Comparison of ENCODE assay signal across 24 cellular contexts in genomic region chr7:25246306-25246705, GRCh38. TPM values are rescaled to one million over a fixed set of nuclear protein-coding genes. Genes with fewer than 3 reads are reported as not detected.
"Had no signal": no experiment of that assay in that cellular context is flagged by ENCODE, and none has a peak within 500 bp of the region (broad histone marks: within the 10 kb centered on the region; RNA-seq: fewer than 3 reads in every experiment).

No MANE protein-coding gene starts in this region.

- H3K36me3 Mint-ChIP-seq: naive thymus-derived CD4-positive, alpha-beta T cell had no signal

- H3K27me3 ChIP-seq: sigmoid colon, stomach, transverse colon had no signal

- H3K4me3 Mint-ChIP-seq: naive thymus-derived CD4-positive, alpha-beta T cell had no signal

- H3K27ac ChIP-seq: heart left ventricle, neutrophil, psoas muscle, sigmoid colon, skin epidermis, stomach, thoracic aorta, transverse colon had no signal

- H3K36me3 ChIP-seq: heart left ventricle, neutrophil, sigmoid colon, stomach, thoracic aorta, transverse colon had no signal

- H3K4me1 Mint-ChIP-seq: naive thymus-derived CD4-positive, alpha-beta T cell had no signal

- DNase-seq: effector memory CD4-positive, alpha-beta T cell; foreskin melanocyte; heart left ventricle; hypothalamus; left cardiac atrium; left ventricle myocardium superior; naive thymus-derived CD4-positive, alpha-beta T cell; psoas muscle; sigmoid colon; stimulated activated CD4-positive, alpha-beta T cell treated with anti-CD3 and anti-CD28 coated beads, Interleukin-2, amount 100 ng/mL, for 24 hours; stimulated activated CD4-positive, alpha-beta T cell treated with anti-CD3 and anti-CD28 coated beads, Interleukin-4, amount 100 ng/mL, for 4 hours; stimulated activated naive CD4-positive, alpha-beta T cell; stomach; transverse colon had no signal

- H3K9me3 ChIP-seq: heart left ventricle, neutrophil, psoas muscle, sigmoid colon, stomach, thoracic aorta, transverse colon had no signal

- H3K4me3 ChIP-seq: heart left ventricle, lung, psoas muscle, sigmoid colon, skin epidermis, stomach, thoracic aorta, transverse colon had no signal

- H3K4me1 ChIP-seq: psoas muscle, stomach had no signal

- ATAC-seq: heart left ventricle; left cardiac atrium; left ventricle myocardium superior; naive thymus-derived CD4-positive, alpha-beta T cell; psoas muscle had no signal

- H3K27ac Mint-ChIP-seq: naive thymus-derived CD4-positive, alpha-beta T cell had no signal

- H3K9me3 Mint-ChIP-seq: naive thymus-derived CD4-positive, alpha-beta T cell had no signal

RNA-seq across cellular contexts. Expression of gene NPVF, which starts 18.0 kb away (rescaled TPM):
- total RNA-seq: heart left ventricle; left cardiac atrium; left ventricle myocardium superior; lung; mesenteric fat pad; mononuclear cell; naive thymus-derived CD4-positive, alpha-beta T cell; osteoblast; psoas muscle; sigmoid colon; stomach; thoracic aorta; transverse colon; urinary bladder had no signal
- polyA plus RNA-seq: esophagus; heart left ventricle; lung; naive thymus-derived CD4-positive, alpha-beta T cell; neural cell; psoas muscle; sigmoid colon; stomach; urinary bladder had no signal
